Comparison of ENCODE assay signal across 24 cellular contexts in the genomic region with DNA sequence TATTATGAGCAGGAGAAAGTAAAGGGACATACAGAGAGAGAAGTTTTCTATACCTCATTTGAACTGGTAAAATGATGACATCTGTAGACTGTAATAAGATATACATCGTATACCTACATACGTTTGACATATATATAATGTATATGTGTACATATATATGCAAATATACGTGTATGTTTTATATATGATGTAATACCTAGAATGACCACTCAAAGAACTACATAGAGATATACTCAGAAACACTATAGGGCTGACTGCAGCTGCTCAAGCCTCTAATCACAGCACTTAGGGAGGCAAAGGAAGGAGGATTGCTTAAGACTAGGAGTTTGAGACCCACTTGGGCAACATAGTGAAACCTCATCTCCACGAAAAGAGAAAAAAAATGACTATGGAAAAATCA.
"Had no signal": no experiment of that assay in that cellular context is flagged by ENCODE, and none has a peak within 500 bp of the region (broad histone marks: within the 10 kb centered on the region; RNA-seq: fewer than 3 reads in every experiment).

No MANE protein-coding gene starts in this region.

- H3K27ac Mint-ChIP-seq: T-cell; T-helper 1 cell treated with Interleukin-12 subunit alpha and Interleukin-12 subunit beta and Interleukin-4 antibody, amounts not matched to agents 30 μg/mL and 1 μg/mL, for 36 hours had no signal

- H3K36me3 Mint-ChIP-seq: T-cell had no signal

- ATAC-seq: T-cell had no signal

- H3K9me3 Mint-ChIP-seq: T-cell had no signal

- H3K4me1 Mint-ChIP-seq: T-cell had no signal

- H3K4me3 Mint-ChIP-seq: T-cell; T-helper 1 cell treated with Interleukin-12 subunit alpha and Interleukin-12 subunit beta and Interleukin-4 antibody, amounts not matched to agents 30 μg/mL and 1 μg/mL, for 36 hours had no signal

- DNase-seq: Karpas-422, KG1, MG63, MV-4-11, NCI-H1048, NCI-H1105, NCI-H1417, NCI-H1436 treated with DMSO at 0.1 percent for 48 hours, NCI-H1694, NCI-H187 treated with DMSO at 0.1 percent for 48 hours, NCI-H2029 treated with DMSO at 0.1 percent for 48 hours, NCI-H2171, NCI-H226, NCI-H446, NCI-H510A, NCI-H524 treated with DMSO at 0.1 percent for 48 hours, NCI-H69, NCI-H774, Right ventricle myocardium superior, RPMI8226, SK-N-SH, SW 1271, T-cell had no signal

- H3K4me3 ChIP-seq: MG63 had no signal
